Comparison of ENCODE assay signal across 17 cellular contexts in the genomic region with DNA sequence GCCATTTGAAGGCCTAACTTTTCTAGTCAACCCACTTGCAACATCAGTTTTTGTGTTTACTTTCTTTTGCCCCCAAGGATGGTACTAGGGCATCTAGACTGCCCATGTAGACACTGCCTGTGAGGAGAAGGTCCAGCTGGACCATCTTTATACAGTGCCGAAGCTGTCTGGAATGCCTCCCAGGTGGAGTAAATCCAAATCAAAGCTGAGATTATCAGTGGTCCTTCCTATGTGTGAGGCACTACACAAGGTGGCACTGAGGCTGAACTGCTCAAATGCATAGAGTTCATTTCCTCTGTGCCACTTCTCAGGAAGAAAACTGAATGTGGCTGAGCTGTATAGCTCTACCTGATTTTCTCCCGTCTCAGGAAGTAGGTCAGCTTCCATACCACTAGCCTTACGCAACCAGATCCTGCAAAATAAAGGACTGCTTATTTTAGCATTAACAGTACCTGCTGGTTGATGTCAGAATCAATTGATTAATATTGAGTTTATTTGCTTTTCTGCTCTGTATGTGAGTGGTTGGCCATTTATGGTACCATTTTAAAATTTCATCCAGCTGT.
"Had no signal": no experiment of that assay in that cellular context is flagged by ENCODE, and none has a peak within 500 bp of the region (broad histone marks: within the 10 kb centered on the region; RNA-seq: fewer than 3 reads in every experiment).

No MANE protein-coding gene starts in this region.

- H3K4me1 ChIP-seq: gastrocnemius medialis, parathyroid adenoma, right lobe of liver, upper lobe of left lung had no signal

- H3K4me3 ChIP-seq: gastrocnemius medialis, heart left ventricle, mucosa of descending colon, right lobe of liver, thoracic aorta, tibial nerve, upper lobe of left lung had no signal

- H3K79me2 ChIP-seq: parathyroid adenoma had no signal

- H3K27me3 ChIP-seq: gastrocnemius medialis, heart left ventricle, neutrophil, right lobe of liver, tibial nerve, upper lobe of left lung had no signal

- FAIRE-seq: small intestine, urothelium cell line had no signal

- H3K9me3 ChIP-seq: gastrocnemius medialis, heart left ventricle, mucosa of descending colon, neutrophil, right lobe of liver, thoracic aorta, tibial nerve, upper lobe of left lung had no signal

- H3K9ac ChIP-seq: parathyroid adenoma had no signal

- H3K27ac ChIP-seq: epithelial cell of prostate, gastrocnemius medialis, heart left ventricle, parathyroid adenoma, right lobe of liver, thoracic aorta, tibial nerve, upper lobe of left lung had no signal

- DNase-seq: cortex of kidney; gastrocnemius medialis; heart left ventricle; islet precursor cell; left colon; right lobe of liver; stimulated activated CD4-positive, alpha-beta T cell treated with anti-CD3 and anti-CD28 coated beads, Interleukin-12 subunit alpha, Interleukin-12 subunit beta, amount 100 ng/mL, for 4 hours; stimulated activated CD4-positive, alpha-beta T cell treated with anti-CD3 and anti-CD28 coated beads, Interleukin-2, amount 100 ng/mL, for 24 hours; upper lobe of left lung had no signal

- H2AFZ ChIP-seq: parathyroid adenoma had no signal
